In genomic region chr4:145937990-145938611, GRCh38 we compare ENCODE assay signal across 8 cellular contexts. TPM values are rescaled to one million over a fixed set of nuclear protein-coding genes. Genes with fewer than 3 reads are reported as not detected.
DNase-seq lines count a peak whose midpoint lies in the region; ATAC-seq, FAIRE-seq and TF ChIP-seq lines count a peak whose summit lies in the region.

No MANE protein-coding gene starts in this region.

- 1% methylated on average over 17 to 18 of the region's 18 CpGs for WGBS in heart right ventricle, 2 donors
- WGBS in prostate gland, result under 1% methylated on average over 18 of the region's 18 CpGs

- in situ Hi-C loops in HAP-1 (cut with MboI; ENCODE audit: low sequenced_read_pairs), result no loop called here

- peak overlapping the region; percentile 75 for H3K27ac ChIP-seq in CD4-positive, alpha-beta T cell (ENCODE audit: low read depth, low read length)
- peak overlapping the region; percentile 84 to 98 (median 96) for H3K27ac ChIP-seq in heart right ventricle
- H3K27ac ChIP-seq in prostate gland, result peak overlapping the region; percentile 96 to 97

- POLR2A ChIA-PET in CD4-positive, alpha-beta T cell (lab: Charles Lee), result interaction anchor here (0.6 to 1.1 kb wide), 5 partner anchors 14 to 840 kb away, joined by 3 to 4 read pairs (median 3); partner anchors contain the start of genes ABCE1 and ANAPC10

- peak; percentile 16 to 42 (median 29) for DNase-seq in CD4-positive, alpha-beta T cell
- DNase-seq in HAP-1 (ENCODE audit: low spot score in 2 of 2), result peak; percentile 21 to 49
- DNase-seq in RCC 7860 (ENCODE audit: low spot score), result peak; percentile 3
- peak; percentile 46 for DNase-seq in activated naive CD4-positive, alpha-beta T cell treated with anti-CD3 and anti-CD28 coated beads, Interleukin-2, amount 50 U/mL, for 16 hours
- DNase-seq in heart right ventricle, result peak in 1 of 2 donors; percentile 12
- peak; percentile 10 for DNase-seq in prostate gland (ENCODE audit: low spot score)

- CTCF ChIA-PET in CD4-positive, alpha-beta T cell (lab: Charles Lee), result interaction anchor here (1.6 kb wide), 1 partner anchor 48 kb away, joined by 4 read pairs; no protein-coding TSS in a partner anchor

- no peaks in the 10 kb centered on the region for H3K9me3 ChIP-seq in CD4-positive, alpha-beta T cell (ENCODE audit: control insufficient read depth, low read length)
- H3K9me3 ChIP-seq in HAP-1 (no peaks in the 10 kb centered on the region), heart right ventricle (no peaks in the 10 kb centered on the region), prostate gland (no peaks in the 10 kb centered on the region)

- H3K27ac Mint-ChIP-seq in CD4-positive, alpha-beta T cell, result peak overlapping the region; percentile 91

- no peaks in the 10 kb centered on the region for H3K9me3 Mint-ChIP-seq in CD4-positive, alpha-beta T cell

- H3K36me3 ChIP-seq in HAP-1 (replicated peaks) (no peaks in the 10 kb centered on the region), heart right ventricle (no peaks in the 10 kb centered on the region), prostate gland (no peaks in the 10 kb centered on the region)

- H3K4me1 ChIP-seq in HAP-1 (peaks cover 25% of the 10 kb centered on the region), heart right ventricle (peaks cover 0 to 31% (median 12%) of the 10 kb centered on the region in 9 donors), prostate gland (replicated peaks) (peaks cover 6% of the 10 kb centered on the region)

- peaks cover 5% of the 10 kb centered on the region for H3K27me3 Mint-ChIP-seq in CD4-positive, alpha-beta T cell

- peaks cover 18% of the 10 kb centered on the region for H3K36me3 Mint-ChIP-seq in CD4-positive, alpha-beta T cell (ENCODE audit: low read depth)

- H3K4me3 Mint-ChIP-seq in CD4-positive, alpha-beta T cell, result peak overlapping the region; percentile 97

- H3K27me3 ChIP-seq in CD4-positive, alpha-beta T cell (ENCODE audit: control insufficient read depth, insufficient read depth, low read length), result no peaks in the 10 kb centered on the region
- no peaks in the 10 kb centered on the region for H3K27me3 ChIP-seq in HAP-1 (ENCODE audit: low read depth)
- H3K27me3 ChIP-seq in heart right ventricle, result peaks cover 0 to 17% (median 0%) of the 10 kb centered on the region in 7 donors
- H3K27me3 ChIP-seq in prostate gland (replicated peaks; ENCODE audit: insufficient read depth), result no peaks in the 10 kb centered on the region

- no peak for FAIRE-seq in RCC 7860 (lab: Jason Lieb, UNC)

- no peak for TF ChIP-seq CTCF in CD4-positive, alpha-beta T cell (IDR thresholded peaks at IDR 0.05)
- no peak for TF ChIP-seq CTCF in heart right ventricle (IDR thresholded peaks at IDR 0.05)
- TF ChIP-seq CTCF in prostate gland (IDR thresholded peaks at IDR 0.05), result no peak

- intact Hi-C loops in CD4-positive, alpha-beta T cell (cut with DNase I, micrococcal nuclease), result loop anchor here (5.0 to 10.0 kb wide), 7 partner anchors 96 to 761 kb away; partner anchors contain the start of genes LSM6 (in 2 of the 2) and MMAA (in 1 of the 2)
- intact Hi-C loops in heart right ventricle (cut with DNase I) (loop anchor here in 6 of 10 donors (5.0 to 10.0 kb wide), 8 partner anchors 51 to 313 kb away; partner anchors contain the start of gene LSM6 (in 2 of the 6)), prostate gland (cut with DNase I) (loop anchor here (2.0 to 10.0 kb wide), 4 partner anchors 51 to 763 kb away; partner anchors contain the start of gene MMAA)

- H3K4me1 Mint-ChIP-seq in CD4-positive, alpha-beta T cell (ENCODE audit: low read depth), result peaks cover 47% of the 10 kb centered on the region

- peak; percentile 61 for ATAC-seq in CD4-positive, alpha-beta T cell (ENCODE audit: poor library complexity)
- ATAC-seq in heart right ventricle (peak in 6 of 8 donors; percentile 7 to 30 (median 20)), GM21737 (IDR thresholded peaks at IDR 0.05; ENCODE audit: unreplicated experiment) (no peak), GM21381 (IDR thresholded peaks at IDR 0.05; ENCODE audit: unreplicated experiment) (no peak)

- H3K4me3 ChIP-seq in HAP-1 (peak overlapping the region; percentile 58), heart right ventricle (peak overlapping the region; percentile 54 to 88 (median 82)), prostate gland (peak overlapping the region; percentile 72 to 79)

- TF ChIP-seq POLR2A in prostate gland (IDR thresholded peaks at IDR 0.05), result no peak

RNA-seq across cellular contexts. Expression of gene ZNF827, which starts 0.5 kb away (rescaled TPM):
- total RNA-seq in CD4-positive, alpha-beta T cell, result 10 to 100 TPM; 13.7 to 14.3 TPM
- total RNA-seq in heart right ventricle (10 to 100 TPM; 11.7 to 33.9 (median 22.4) TPM), prostate gland (100 to 1,000 TPM; 221 to 286 TPM)
- polyA plus RNA-seq in heart right ventricle, result 1 to 10 TPM; 3.8 to 7.2 TPM

Comparison
In these comparisons a context has a peak if more than half of its experiments do, and no peak if none do; other contexts are left out.
1. ATAC-seq: peak in CD4-positive, alpha-beta T cell (single experiment) and heart right ventricle (6 of 8); none in GM21737 (single experiment) and GM21381 (single experiment).
2. RNA of gene ZNF827, which starts 0.5 kb away (total RNA-seq): 221 to 286 TPM in prostate gland; 11.7 to 33.9 TPM in heart right ventricle and 13.7 to 14.3 TPM in CD4-positive, alpha-beta T cell; every median in the first group is over 4 times any median in the second.
3. Peak in every context shown above with its lines, with median percentiles within 50 percentile points of each other: H3K27ac ChIP-seq and H3K4me3 ChIP-seq.